In genomic region chr11:67289226-67289650, GRCh38 we compare ENCODE assay signal across 8 cellular contexts. TPM values are rescaled to one million over a fixed set of nuclear protein-coding genes. Genes with fewer than 3 reads are reported as not detected.
DNase-seq lines count a peak whose midpoint lies in the region; ATAC-seq and TF ChIP-seq lines count a peak whose summit lies in the region.

ANKRD13D (plus strand) TSS chr11:67289303; CDS start chr11:67289461, 158 bp downstream.

- peaks cover 41% of the 10 kb centered on the region for H3K79me2 ChIP-seq in DOHH2 (ENCODE audit: control insufficient read depth, low read length)

- H3K36me3 ChIP-seq in DOHH2 (ENCODE audit: control insufficient read depth, low read length) (peaks cover 85% of the 10 kb centered on the region), Panc1 (ENCODE audit: control insufficient read depth, insufficient read depth, low read length) (peaks cover 2% of the 10 kb centered on the region; the same call in 1 of the 2 replicates)

- H3K4me1 Mint-ChIP-seq in nephron: peaks cover 11% of the 10 kb centered on the region

- no peaks in the 10 kb centered on the region for H3K9me3 Mint-ChIP-seq in nephron

- no peak for DNase-seq in Panc1 (ENCODE audit: low read depth, low spot score)
- peak; percentile 70 for DNase-seq in epithelial cell of esophagus (ENCODE audit: low read depth)
- DNase-seq in DMS 273 (lab: John Stamatoyannopoulos, UW; ENCODE audit: unreplicated experiment): no peak
- no peak for DNase-seq in NCI-H2196 (lab: John Stamatoyannopoulos, UW; ENCODE audit: unreplicated experiment)

- H3K4me3 ChIP-seq in DOHH2 (ENCODE audit: low read length) (peak within 1 kb of the TSS; percentile 97), Panc1 (ENCODE audit: low read depth in 2 of 2, low read length in 2 of 2) (peak within 1 kb of the TSS; percentile 72 to 78), epithelial cell of esophagus (ENCODE audit: low read length) (peak within 1 kb of the TSS; percentile 66)

- no peaks in the 10 kb centered on the region for H4K20me1 ChIP-seq in DOHH2 (ENCODE audit: control insufficient read depth, insufficient read depth, low read depth, low read length)

- no peaks in the 10 kb centered on the region for H3K9me2 ChIP-seq in DOHH2 (replicated peaks; ENCODE audit: control insufficient read depth, low read length)

- TF ChIP-seq CTCF in DOHH2 (IDR thresholded peaks at IDR 0.05; ENCODE audit: low read depth, low read length, poor library complexity, severe bottlenecking): no peak
- TF ChIP-seq CTCF in Panc1 (IDR thresholded peaks at IDR 0.05): no peak
- no peak for TF ChIP-seq CTCF in epithelial cell of esophagus (IDR thresholded peaks at IDR 0.05; ENCODE audit: insufficient read depth, low read depth, low read length, missing control alignments)
- TF ChIP-seq CTCF in nephron (IDR thresholded peaks at IDR 0.05; ENCODE audit: unreplicated experiment in 3 of 3): no peak

- peaks cover 56% of the 10 kb centered on the region for H3K4me1 ChIP-seq in DOHH2 (ENCODE audit: control insufficient read depth, low read length)
- peaks cover 18% of the 10 kb centered on the region for H3K4me1 ChIP-seq in Panc1 (ENCODE audit: control insufficient read depth, insufficient read depth, low read length)

- no TSS peak for BruUV-seq in Panc1 (replicated peaks; lab: Mats Ljungman, UMichigan)

- in situ Hi-C loops in Panc1 (cut with HindIII; ENCODE audit: low pct_unique_long_range_greater_than_20kb, low sequenced_read_pairs): no loop called here

- POLR2A ChIA-PET in Panc1 (lab: Charles Lee): no interaction called here

- peak; percentile 28 for ATAC-seq in GM21717 (IDR thresholded peaks at IDR 0.05; ENCODE audit: unreplicated experiment)
- ATAC-seq in Panc1: no peak; the same call in 1 of the 2 replicates
- no peak for ATAC-seq in GM18511 (IDR thresholded peaks at IDR 0.05; ENCODE audit: unreplicated experiment)

- no peaks in the 10 kb centered on the region for H3K27me3 ChIP-seq in DOHH2 (ENCODE audit: control insufficient read depth, low read length)
- no peaks in the 10 kb centered on the region for H3K27me3 ChIP-seq in Panc1 (ENCODE audit: control insufficient read depth, insufficient read depth, low read length)

- peaks cover 21% of the 10 kb centered on the region for H3K36me3 Mint-ChIP-seq in nephron (ENCODE audit: low read depth)

- H3K27ac ChIP-seq in DOHH2 (ENCODE audit: low read depth, low read length) (peak within 1 kb of the TSS; percentile 98), Panc1 (ENCODE audit: low read length) (peak within 1 kb of the TSS; percentile 95)

- H3K9me3 ChIP-seq in DOHH2 (ENCODE audit: control insufficient read depth, insufficient read depth, low read length): peaks cover 2% of the 10 kb centered on the region; the same call in 1 of the 2 replicates
- H3K9me3 ChIP-seq in Panc1 (ENCODE audit: control insufficient read depth, insufficient read depth, low read depth, low read length): no peaks in the 10 kb centered on the region

- intact Hi-C loops in Panc1 (cut with micrococcal nuclease; ENCODE audit: unreplicated experiment): no loop called here

- peak within 1 kb of the TSS; percentile 97 to 99 (median 97) for H3K27ac Mint-ChIP-seq in nephron

- CTCF ChIA-PET in Panc1 (lab: Charles Lee): interaction anchor here (0.5 to 2.1 kb wide), 5 partner anchors 21 to 1280 kb away, joined by 3 to 9 read pairs (median 5); no protein-coding TSS in a partner anchor

- H3K27me3 Mint-ChIP-seq in nephron (ENCODE audit: low read depth): no peaks in the 10 kb centered on the region

- H3F3A ChIP-seq in DOHH2 (ENCODE audit: control insufficient read depth, insufficient read depth): peaks cover 23% of the 10 kb centered on the region

- H3K4me2 ChIP-seq in DOHH2 (ENCODE audit: low read length): peak within 1 kb of the TSS; percentile 99

- peak within 1 kb of the TSS; percentile 90 to 95 (median 92) for H3K4me3 Mint-ChIP-seq in nephron

RNA-seq across cellular contexts. Expression of gene ANKRD13D, which starts in this region (rescaled TPM):
- 76.5 TPM for total RNA-seq in Panc1 (2021; ENCODE audit: unreplicated experiment)
- polyA plus RNA-seq in Panc1 (2012; ENCODE audit: insufficient read length): 55.6 TPM
